11 cellular contexts compared by ENCODE assay signal in the genomic region with DNA sequence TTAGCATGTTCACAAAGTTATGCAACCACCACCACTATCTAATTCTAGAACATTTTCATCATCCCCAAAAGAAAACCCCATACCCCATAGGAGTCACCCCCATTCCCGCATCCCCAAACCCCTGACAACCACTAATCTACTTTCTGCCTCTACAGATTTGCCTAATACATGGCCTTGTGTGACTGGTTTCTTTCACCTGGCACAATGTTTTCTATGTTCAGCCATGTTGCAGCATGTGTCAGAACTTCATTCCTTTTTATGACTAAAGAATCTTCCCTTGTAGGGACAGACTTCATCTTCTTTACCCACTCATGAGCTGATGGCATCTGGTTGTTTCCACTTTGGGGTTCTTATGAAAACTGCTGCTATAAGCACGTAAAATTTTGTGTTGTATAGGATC. TPM values are rescaled to one million over a fixed set of nuclear protein-coding genes. Genes with fewer than 3 reads are reported as not detected.
DNase-seq lines count a peak whose midpoint lies in the region; ATAC-seq and TF ChIP-seq lines count a peak whose summit lies in the region.
"Had no signal": no experiment of that assay in that cellular context is flagged by ENCODE, and none has a peak within 500 bp of the region (broad histone marks: within the 10 kb centered on the region; RNA-seq: fewer than 3 reads in every experiment).

No MANE protein-coding gene starts in this region.

- ATAC-seq in HG02759 (IDR thresholded peaks at IDR 0.05; ENCODE audit: unreplicated experiment) (no peak), GM19467 (IDR thresholded peaks at IDR 0.05; ENCODE audit: unreplicated experiment) (no peak)

- H3K27me3 Mint-ChIP-seq in CD8-positive, alpha-beta memory T cell: no peaks in the 10 kb centered on the region
- H3K27me3 Mint-ChIP-seq in dendritic cell treated with granulocyte-macrophage colony-stimulating factor and Interleukin-4, amounts not matched to agents 40 ng/mL and 50 ng/mL, for 4 days: no peaks in the 10 kb centered on the region

- H3K36me3 ChIP-seq in CD8-positive, alpha-beta memory T cell (ENCODE audit: insufficient read depth, low read length): peaks cover 4% of the 10 kb centered on the region
- H3K36me3 ChIP-seq in MM.1S (replicated peaks; ENCODE audit: insufficient read depth, low read length) (no peaks in the 10 kb centered on the region), sigmoid colon (no peaks in the 10 kb centered on the region)

- H3K4me1 ChIP-seq in CD8-positive, alpha-beta memory T cell (ENCODE audit: insufficient read depth, low read length): peaks cover 97% of the 10 kb centered on the region
- H3K4me1 ChIP-seq in MM.1S (ENCODE audit: low read length) (peaks cover 75% of the 10 kb centered on the region), sigmoid colon (peaks cover 0 to 41% (median 34%) of the 10 kb centered on the region in 4 donors)

- H3K9ac ChIP-seq in MM.1S (ENCODE audit: low read length): peak overlapping the region; percentile 45

- peak overlapping the region; percentile 73 to 98 (median 90) for H3K27ac Mint-ChIP-seq in CD8-positive, alpha-beta memory T cell
- H3K27ac Mint-ChIP-seq in dendritic cell treated with granulocyte-macrophage colony-stimulating factor and Interleukin-4, amounts not matched to agents 40 ng/mL and 50 ng/mL, for 4 days: peak overlapping the region; percentile 79

- H3K27ac ChIP-seq in CD8-positive, alpha-beta memory T cell (ENCODE audit: low read depth, low read length): peak overlapping the region; percentile 73
- peak overlapping the region; percentile 98 for H3K27ac ChIP-seq in MM.1S (ENCODE audit: low read length)
- H3K27ac ChIP-seq in sigmoid colon: peak overlapping the region; percentile 48 to 72 (median 52)

- H3K36me3 Mint-ChIP-seq in CD8-positive, alpha-beta memory T cell: peaks cover 4 to 26% (median 6%) of the 10 kb centered on the region in 3 donors
- H3K36me3 Mint-ChIP-seq in dendritic cell treated with granulocyte-macrophage colony-stimulating factor and Interleukin-4, amounts not matched to agents 40 ng/mL and 50 ng/mL, for 4 days (ENCODE audit: low read depth): peaks cover 43% of the 10 kb centered on the region

- peaks cover 41% of the 10 kb centered on the region for H3F3A ChIP-seq in MM.1S (ENCODE audit: insufficient read depth, low read length)

- H3K9me2 ChIP-seq in MM.1S (replicated peaks; ENCODE audit: insufficient read depth, low read length): no peaks in the 10 kb centered on the region

- H3K4me1 Mint-ChIP-seq in CD8-positive, alpha-beta memory T cell: peaks cover 94 to 100% (median 99%) of the 10 kb centered on the region in 3 donors
- peaks cover 81% of the 10 kb centered on the region for H3K4me1 Mint-ChIP-seq in dendritic cell treated with granulocyte-macrophage colony-stimulating factor and Interleukin-4, amounts not matched to agents 40 ng/mL and 50 ng/mL, for 4 days (ENCODE audit: low read depth)

- DNase-seq in CD8-positive, alpha-beta memory T cell: no peak
- DNase-seq in MM.1S: peak; percentile 7
- DNase-seq in sigmoid colon: no peak
- no peak for DNase-seq in SHP77 (lab: John Stamatoyannopoulos, UW)
- no peak for DNase-seq in GM19238 (ENCODE audit: insufficient read length, low spot score)
- DNase-seq: DMS79 treated with DMSO at 0.1 percent for 48 hours, dorsolateral prefrontal cortex, NCI-H2081 treated with DMSO at 0.1 percent for 48 hours had no signal

- TF ChIP-seq EP300 in sigmoid colon (IDR thresholded peaks at IDR 0.05): no peak

- intact Hi-C loops in dendritic cell treated with granulocyte-macrophage colony-stimulating factor and Interleukin-4, amounts not matched to agents 40 ng/mL and 50 ng/mL, for 4 days (cut with micrococcal nuclease): loop anchor here (5.0 kb wide), 1 partner anchor 35 kb away; a partner anchor contains a TSS
- intact Hi-C loops in sigmoid colon (cut with DNase I): loop anchor here (5.0 kb wide), 1 partner anchor 40 kb away; no protein-coding TSS in a partner anchor

- H3K79me2 ChIP-seq in MM.1S (ENCODE audit: low read length): peaks cover 88% of the 10 kb centered on the region

- TF ChIP-seq POLR2A in sigmoid colon (IDR thresholded peaks at IDR 0.05): no peak

- WGBS in sigmoid colon, 2 donors: 68 to 87% methylated on average over 2 of the region's 2 CpGs

- peaks cover 0 to 2% (median 0%) of the 10 kb centered on the region in 5 donors for H3K9me3 Mint-ChIP-seq in CD8-positive, alpha-beta memory T cell
- H3K9me3 Mint-ChIP-seq in dendritic cell treated with granulocyte-macrophage colony-stimulating factor and Interleukin-4, amounts not matched to agents 40 ng/mL and 50 ng/mL, for 4 days: no peaks in the 10 kb centered on the region

- POLR2A ChIA-PET in CD8-positive, alpha-beta memory T cell (lab: Charles Lee): interaction anchor here (0.6 to 2.0 kb wide), 6 partner anchors 9 to 370 kb away, joined by 3 to 21 read pairs (median 6); no protein-coding TSS in a partner anchor

- peak overlapping the region; percentile 65 for H3K4me3 ChIP-seq in CD8-positive, alpha-beta memory T cell (ENCODE audit: low read length)
- H3K4me3 ChIP-seq in MM.1S (ENCODE audit: low read length): peak overlapping the region; percentile 15; the same call in 1 of the 2 replicates
- H3K4me3 ChIP-seq in sigmoid colon: no peak overlapping the region
- H3K4me3 ChIP-seq: dorsolateral prefrontal cortex had no signal

- no peak overlapping the region for H2AFZ ChIP-seq in MM.1S (ENCODE audit: low read length)

- no peaks in the 10 kb centered on the region for H4K20me1 ChIP-seq in MM.1S (ENCODE audit: insufficient read depth, low read length)

- TF ChIP-seq CTCF in MM.1S (IDR thresholded peaks at IDR 0.05; ENCODE audit: low read length) (no peak), sigmoid colon (IDR thresholded peaks at IDR 0.05) (no peak)

- peak overlapping the region; percentile 58 to 88 (median 78) for H3K4me3 Mint-ChIP-seq in CD8-positive, alpha-beta memory T cell
- peak overlapping the region; percentile 20 for H3K4me3 Mint-ChIP-seq in dendritic cell treated with granulocyte-macrophage colony-stimulating factor and Interleukin-4, amounts not matched to agents 40 ng/mL and 50 ng/mL, for 4 days

- CTCF ChIA-PET in CD8-positive, alpha-beta memory T cell (lab: Charles Lee): interaction anchor here (0.9 to 3.5 kb wide), 12 partner anchors 9 to 58 kb away, joined by 3 to 17 read pairs (median 4); no protein-coding TSS in a partner anchor

- no peaks in the 10 kb centered on the region for H3K27me3 ChIP-seq in CD8-positive, alpha-beta memory T cell (ENCODE audit: insufficient read depth, low read length, poor library complexity, severe bottlenecking)
- no peaks in the 10 kb centered on the region for H3K27me3 ChIP-seq in MM.1S (replicated peaks; ENCODE audit: insufficient read depth, low read length)
- H3K27me3 ChIP-seq in sigmoid colon: no peaks in the 10 kb centered on the region
- H3K27me3 ChIP-seq: dorsolateral prefrontal cortex had no signal

- peak overlapping the region; percentile 81 for H3K4me2 ChIP-seq in MM.1S (ENCODE audit: low read depth, low read length)

- no peaks in the 10 kb centered on the region for H3K9me3 ChIP-seq in CD8-positive, alpha-beta memory T cell (ENCODE audit: low read length)
- no peaks in the 10 kb centered on the region for H3K9me3 ChIP-seq in MM.1S (replicated peaks; ENCODE audit: insufficient read depth, low read length)
- H3K9me3 ChIP-seq in sigmoid colon: no peaks in the 10 kb centered on the region

RNA-seq across cellular contexts. Expression of a gene that starts 34.6 kb away (rescaled TPM):
- total RNA-seq in CD8-positive, alpha-beta memory T cell: 100 to 1,000 TPM; 115 to 129 TPM
- polyA plus RNA-seq in CD8-positive, alpha-beta memory T cell: 279 TPM
- total RNA-seq in sigmoid colon: 10 to 100 TPM; 26.7 to 38.5 (median 35.2) TPM
- polyA plus RNA-seq in sigmoid colon: 10 to 100 TPM; 56.5 to 83.8 (median 64.3) TPM

Comparison
In these comparisons a context has a peak if more than half of its experiments do, and no peak if none do; other contexts are left out.
1. H3K4me3 ChIP-seq: peak in CD8-positive, alpha-beta memory T cell (single experiment) and MM.1S (single experiment); none in sigmoid colon (0 of 4).
2. Peak in every context shown above with its lines, with median percentiles within 50 percentile points of each other: H3K27ac ChIP-seq.